Comparison of ENCODE assay signal across 22 cellular contexts in genomic region chr2:3534251-3534814, GRCh38.
"Had no signal": no experiment of that assay in that cellular context is flagged by ENCODE, and none has a peak within 500 bp of the region (broad histone marks: within the 10 kb centered on the region; RNA-seq: fewer than 3 reads in every experiment).

No MANE protein-coding gene starts in this region.

- H3K27me3 ChIP-seq: brain microvascular endothelial cell, testis had no signal

- H3K27ac Mint-ChIP-seq: activated naive CD4-positive, alpha-beta T cell treated with anti-CD3 and anti-CD28 coated beads, Interleukin-2, amount 10 ng/mL, durations not matched to agents 7 days and 5 days; activated naive CD8-positive, alpha-beta T cell treated with anti-CD3 and anti-CD28 coated beads, Interleukin-2, amount 50 U/mL, for 24 hours; immature natural killer cell; progenitor cell of endocrine pancreas; stimulated activated naive CD8-positive, alpha-beta T cell treated with anti-CD3 and anti-CD28 coated beads, Interleukin-15, amount 100 ng/mL, for 72 hours; T-helper 1 cell treated with Interleukin-12 subunit alpha and Interleukin-12 subunit beta and Interleukin-4 antibody, amounts not matched to agents 30 μg/mL and 1 μg/mL, for 36 hours had no signal

- H3K4me1 Mint-ChIP-seq: central memory CD8-positive, alpha-beta T cell had no signal

- ATAC-seq: activated naive CD8-positive, alpha-beta T cell treated with anti-CD3 and anti-CD28 coated beads, Interleukin-2, amount 50 U/mL, for 24 hours; activated T-cell treated with anti-CD3 and anti-CD28 coated beads, Interleukin-2, amount 50 U/mL, for 4 hours; stimulated activated naive CD8-positive, alpha-beta T cell treated with anti-CD3 and anti-CD28 coated beads, Interleukin-15, amount 100 ng/mL, for 72 hours had no signal

- DNase-seq: activated CD4-positive, alpha-beta T cell treated with anti-CD3 and anti-CD28 coated beads, Interleukin-2, amount 50 U/mL, for 1 hour; activated CD4-positive, CD25-positive, alpha-beta regulatory T cell treated with anti-CD3 and anti-CD28 coated beads, Interleukin-2, amount 50 U/mL, for 72 hours; activated CD8-positive, alpha-beta memory T cell treated with anti-CD3 and anti-CD28 coated beads, Interleukin-2, amount 50 U/mL, for 4 hours; activated naive CD4-positive, alpha-beta T cell treated with anti-CD3 and anti-CD28 coated beads, Interleukin-2, amount 10 ng/mL, durations not matched to agents 7 days and 5 days; activated naive CD8-positive, alpha-beta T cell treated with anti-CD3 and anti-CD28 coated beads, Interleukin-2, amount 50 U/mL, for 24 hours; activated T-cell treated with anti-CD3 and anti-CD28 coated beads, Interleukin-2, amount 50 U/mL, for 4 hours; anterior cingulate cortex; brain microvascular endothelial cell; cortex of kidney; erythroblast; head of caudate nucleus; immature natural killer cell; kidney glomerular epithelial cell; nephron progenitor cell; small intestine; stimulated activated CD4-positive, alpha-beta T cell treated with anti-CD3 and anti-CD28 coated beads, Interleukin-15, amount 100 ng/mL, for 24 hours; stimulated activated CD4-positive, alpha-beta T cell treated with anti-CD3 and anti-CD28 coated beads, Interleukin-2, amount 100 ng/mL, for 48 hours; stimulated activated naive CD8-positive, alpha-beta T cell treated with anti-CD3 and anti-CD28 coated beads, Interleukin-15, amount 100 ng/mL, for 72 hours; testis had no signal

- H3K9me3 Mint-ChIP-seq: activated naive CD4-positive, alpha-beta T cell treated with anti-CD3 and anti-CD28 coated beads, Interleukin-2, amount 10 ng/mL, durations not matched to agents 7 days and 5 days; activated naive CD8-positive, alpha-beta T cell treated with anti-CD3 and anti-CD28 coated beads, Interleukin-2, amount 50 U/mL, for 24 hours; activated T-cell treated with anti-CD3 and anti-CD28 coated beads, Interleukin-2, amount 50 U/mL, for 4 hours; central memory CD8-positive, alpha-beta T cell; immature natural killer cell; nephron progenitor cell; stimulated activated naive CD8-positive, alpha-beta T cell treated with anti-CD3 and anti-CD28 coated beads, Interleukin-15, amount 100 ng/mL, for 72 hours; T-helper 1 cell treated with Interleukin-12 subunit alpha and Interleukin-12 subunit beta and Interleukin-4 antibody, amounts not matched to agents 30 μg/mL and 1 μg/mL, for 36 hours had no signal

- H3K4me3 ChIP-seq: testis had no signal

- H3K4me3 Mint-ChIP-seq: activated naive CD4-positive, alpha-beta T cell treated with anti-CD3 and anti-CD28 coated beads, Interleukin-2, amount 10 ng/mL, durations not matched to agents 7 days and 5 days; activated naive CD8-positive, alpha-beta T cell treated with anti-CD3 and anti-CD28 coated beads, Interleukin-2, amount 50 U/mL, for 24 hours; activated T-cell treated with anti-CD3 and anti-CD28 coated beads, Interleukin-2, amount 50 U/mL, for 4 hours; central memory CD8-positive, alpha-beta T cell; immature natural killer cell; nephron progenitor cell; stimulated activated naive CD8-positive, alpha-beta T cell treated with anti-CD3 and anti-CD28 coated beads, Interleukin-15, amount 100 ng/mL, for 72 hours; T-helper 1 cell treated with Interleukin-12 subunit alpha and Interleukin-12 subunit beta and Interleukin-4 antibody, amounts not matched to agents 30 μg/mL and 1 μg/mL, for 36 hours had no signal

- H3K27ac ChIP-seq: brain microvascular endothelial cell had no signal

- H3K9me3 ChIP-seq: testis had no signal

- H3K27me3 Mint-ChIP-seq: activated naive CD8-positive, alpha-beta T cell treated with anti-CD3 and anti-CD28 coated beads, Interleukin-2, amount 50 U/mL, for 24 hours; central memory CD8-positive, alpha-beta T cell; progenitor cell of endocrine pancreas; stimulated activated naive CD8-positive, alpha-beta T cell treated with anti-CD3 and anti-CD28 coated beads, Interleukin-15, amount 100 ng/mL, for 72 hours had no signal
